In genomic region chr17:62963296-62963695, GRCh38 we compare ENCODE assay signal across 16 cellular contexts. TPM values are rescaled to one million over a fixed set of nuclear protein-coding genes. Genes with fewer than 3 reads are reported as not detected.
A peak's percentile ranks its signal among the peaks of the same experiment; 100 is the strongest.
DNase-seq lines count a peak whose midpoint lies in the region; ATAC-seq, FAIRE-seq and TF ChIP-seq lines count a peak whose summit lies in the region.
"Had no signal": no experiment of that assay in that cellular context is flagged by ENCODE, and none has a peak within 500 bp of the region (broad histone marks: within the 10 kb centered on the region; RNA-seq: fewer than 3 reads in every experiment).

No MANE protein-coding gene starts in this region.

- no peaks in the 10 kb centered on the region for H4K20me1 ChIP-seq in astrocyte (ENCODE audit: insufficient read depth, low read length)
- H4K20me1 ChIP-seq: BLaER1 treated with 17β-estradiol and CSF1 and Interleukin-3, amounts not matched to agents 10 nM and 100 nM had no signal

- no peaks in the 10 kb centered on the region for H3K27me3 ChIP-seq in astrocyte (ENCODE audit: insufficient read depth, low read length)
- H3K27me3 ChIP-seq: BLaER1 treated with 17β-estradiol and CSF1 and Interleukin-3, amounts not matched to agents 10 nM and 100 nM had no signal

- H3K4me1 Mint-ChIP-seq in astrocyte (ENCODE audit: low read depth, unreplicated experiment): peaks cover 10% of the 10 kb centered on the region
- H3K4me1 Mint-ChIP-seq in WTC11: peaks cover 22% of the 10 kb centered on the region

- no peaks in the 10 kb centered on the region for H3K9me3 ChIP-seq in astrocyte (ENCODE audit: insufficient read depth, low read depth, low read length)
- H3K9me3 ChIP-seq: BLaER1 treated with 17β-estradiol and CSF1 and Interleukin-3, amounts not matched to agents 10 nM and 100 nM; prostate gland had no signal

- peaks cover 19% of the 10 kb centered on the region for H3K79me2 ChIP-seq in astrocyte (ENCODE audit: insufficient read depth, low read length)

- H3K36me3 Mint-ChIP-seq in astrocyte (ENCODE audit: low read depth, unreplicated experiment) (peaks cover 3% of the 10 kb centered on the region), WTC11 (no peaks in the 10 kb centered on the region)

- DNase-seq in AG20443 (ENCODE audit: low spot score): peak; percentile 70
- peak; percentile 35 for DNase-seq in HuH-7.5 (ENCODE audit: low spot score)
- DNase-seq in astrocyte (ENCODE audit: low read depth): peak; percentile 91
- DNase-seq in kidney tubule cell (ENCODE audit: low spot score): peak; percentile 84
- DNase-seq in NCI-H2171 treated with DMSO at 0.1 percent for 48 hours (lab: John Stamatoyannopoulos, UW): no peak
- DNase-seq in DMS153 treated with DMSO at 0.1 percent for 48 hours (lab: John Stamatoyannopoulos, UW; ENCODE audit: unreplicated experiment): no peak
- no peak for DNase-seq in midbrain (lab: John Stamatoyannopoulos, UW)
- DNase-seq in WTC11 (ENCODE audit: low spot score): no peak
- DNase-seq: activated CD4-positive, alpha-beta T cell treated with anti-CD3 and anti-CD28 coated beads, Interleukin-2, amount 50 U/mL, for 4 hours; caudate nucleus; NCI-H187 treated with DMSO at 0.1 percent for 48 hours; stimulated activated naive CD8-positive, alpha-beta T cell treated with anti-CD3 and anti-CD28 coated beads, Interleukin-15, Interleukin-2, amounts not matched to agents 100 U/mL and 50 U/mL, for 24 hours had no signal

- H3K27ac Mint-ChIP-seq in astrocyte (ENCODE audit: unreplicated experiment) (no peak overlapping the region), WTC11 (no peak overlapping the region)

- ATAC-seq in WTC11: no peak
- ATAC-seq: stimulated activated naive CD8-positive, alpha-beta T cell treated with anti-CD3 and anti-CD28 coated beads, Interleukin-15, Interleukin-2, amounts not matched to agents 100 U/mL and 50 U/mL, for 24 hours had no signal

- peak overlapping the region; percentile 30 for H3K4me2 ChIP-seq in astrocyte (ENCODE audit: low read length)
- H3K4me2 ChIP-seq: BLaER1 treated with 17β-estradiol and CSF1 and Interleukin-3, amounts not matched to agents 10 nM and 100 nM; KMS-11 had no signal

- no peak overlapping the region for H3K4me3 ChIP-seq in astrocyte (ENCODE audit: insufficient read depth, low read depth, low read length)
- H3K4me3 ChIP-seq: BLaER1 treated with 17β-estradiol and CSF1 and Interleukin-3, amounts not matched to agents 10 nM and 100 nM; prostate gland had no signal

- POLR2A ChIA-PET in WTC11 (lab: Charles Lee): no interaction called here

- peaks cover 23% of the 10 kb centered on the region for H3K4me1 ChIP-seq in astrocyte (ENCODE audit: insufficient read depth, low read length)
- H3K4me1 ChIP-seq: prostate gland had no signal

- FAIRE-seq in astrocyte (lab: Jason Lieb, UNC): peak; percentile 43
- FAIRE-seq: G401.6 had no signal

- TF ChIP-seq CTCF in astrocyte (IDR thresholded peaks at IDR 0.05; ENCODE audit: insufficient read depth, low read depth, low read length) (no peak), WTC11 (IDR thresholded peaks at IDR 0.05) (no peak)

- H3K27me3 Mint-ChIP-seq in astrocyte (ENCODE audit: low read depth, unreplicated experiment) (no peaks in the 10 kb centered on the region), WTC11 (ENCODE audit: low read depth) (peaks cover 39% of the 10 kb centered on the region)

- no peaks in the 10 kb centered on the region for H3K9me3 Mint-ChIP-seq in astrocyte (ENCODE audit: unreplicated experiment)
- H3K9me3 Mint-ChIP-seq in WTC11: no peaks in the 10 kb centered on the region

- CTCF ChIA-PET in WTC11 (lab: Charles Lee): no interaction called here

- no peak overlapping the region for H3K4me3 Mint-ChIP-seq in astrocyte (ENCODE audit: unreplicated experiment)
- H3K4me3 Mint-ChIP-seq in WTC11: no peak overlapping the region

- H3K27ac ChIP-seq in astrocyte (ENCODE audit: low read depth, low read length): peak overlapping the region; percentile 56
- H3K27ac ChIP-seq: BLaER1 treated with 17β-estradiol and CSF1 and Interleukin-3, amounts not matched to agents 10 nM and 100 nM; KMS-11; prostate gland had no signal

- H3K9ac ChIP-seq in astrocyte (ENCODE audit: low read length): no peak overlapping the region
- H3K9ac ChIP-seq: BLaER1 treated with 17β-estradiol and CSF1 and Interleukin-3, amounts not matched to agents 10 nM and 100 nM; KMS-11 had no signal

- H2AFZ ChIP-seq in astrocyte (ENCODE audit: low read depth, low read length): no peak overlapping the region

- no peaks in the 10 kb centered on the region for H3K36me3 ChIP-seq in astrocyte (ENCODE audit: insufficient read depth, low read length)
- H3K36me3 ChIP-seq: BLaER1 treated with 17β-estradiol and CSF1 and Interleukin-3, amounts not matched to agents 10 nM and 100 nM; prostate gland had no signal

TF ChIP-seq in WTC11, 78 proteins besides CTCF, POLR2A, EP300 and RAD21:
- TF ChIP-seq RELA (CRISPR knock-in tag; IDR thresholded peaks at IDR 0.05; ENCODE audit: borderline replicate concordance): no peak
- no peak for TF ChIP-seq GTF2I (CRISPR knock-in tag; conservative IDR thresholded peaks at IDR 0.05)
- TF ChIP-seq IRF2 (CRISPR knock-in tag; IDR thresholded peaks at IDR 0.05; ENCODE audit: borderline replicate concordance, low read depth): no peak
- TF ChIP-seq NR3C1 (CRISPR knock-in tag; conservative IDR thresholded peaks at IDR 0.05; ENCODE audit: low read depth): no peak
- TF ChIP-seq ZBTB43 (CRISPR knock-in tag; IDR thresholded peaks at IDR 0.05): no peak
- TF ChIP-seq ZNF671 (CRISPR knock-in tag; IDR thresholded peaks at IDR 0.05): no peak
- TF ChIP-seq PRRX2 (CRISPR knock-in tag; IDR thresholded peaks at IDR 0.05): no peak
- TF ChIP-seq ZNF423 (CRISPR knock-in tag; IDR thresholded peaks at IDR 0.05): no peak
- TF ChIP-seq, protein P1, sequence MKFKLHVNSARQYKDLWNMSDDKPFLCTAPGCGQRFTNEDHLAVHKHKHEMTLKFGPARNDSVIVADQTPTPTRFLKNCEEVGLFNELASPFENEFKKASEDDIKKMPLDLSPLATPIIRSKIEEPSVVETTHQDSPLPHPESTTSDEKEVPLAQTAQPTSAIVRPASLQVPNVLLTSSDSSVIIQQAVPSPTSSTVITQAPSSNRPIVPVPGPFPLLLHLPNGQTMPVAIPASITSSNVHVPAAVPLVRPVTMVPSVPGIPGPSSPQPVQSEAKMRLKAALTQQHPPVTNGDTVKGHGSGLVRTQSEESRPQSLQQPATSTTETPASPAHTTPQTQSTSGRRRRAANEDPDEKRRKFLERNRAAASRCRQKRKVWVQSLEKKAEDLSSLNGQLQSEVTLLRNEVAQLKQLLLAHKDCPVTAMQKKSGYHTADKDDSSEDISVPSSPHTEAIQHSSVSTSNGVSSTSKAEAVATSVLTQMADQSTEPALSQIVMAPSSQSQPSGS (CRISPR knock-in tag; IDR thresholded peaks at IDR 0.05; ENCODE audit: borderline replicate concordance, low read depth): no peak
- TF ChIP-seq SMAD3 (CRISPR knock-in tag; IDR thresholded peaks at IDR 0.05; ENCODE audit: borderline replicate concordance): no peak
- TF ChIP-seq MAX (CRISPR knock-in tag; IDR thresholded peaks at IDR 0.05): no peak
- no peak for TF ChIP-seq ATF3 (CRISPR knock-in tag; conservative IDR thresholded peaks at IDR 0.05)
- no peak for TF ChIP-seq CBFB (CRISPR knock-in tag; IDR thresholded peaks at IDR 0.05; ENCODE audit: low read depth)
- TF ChIP-seq ZNF121 (CRISPR knock-in tag; IDR thresholded peaks at IDR 0.05): no peak
- no peak for TF ChIP-seq ETV6 (CRISPR knock-in tag; IDR thresholded peaks at IDR 0.05)
- TF ChIP-seq, protein P2, sequence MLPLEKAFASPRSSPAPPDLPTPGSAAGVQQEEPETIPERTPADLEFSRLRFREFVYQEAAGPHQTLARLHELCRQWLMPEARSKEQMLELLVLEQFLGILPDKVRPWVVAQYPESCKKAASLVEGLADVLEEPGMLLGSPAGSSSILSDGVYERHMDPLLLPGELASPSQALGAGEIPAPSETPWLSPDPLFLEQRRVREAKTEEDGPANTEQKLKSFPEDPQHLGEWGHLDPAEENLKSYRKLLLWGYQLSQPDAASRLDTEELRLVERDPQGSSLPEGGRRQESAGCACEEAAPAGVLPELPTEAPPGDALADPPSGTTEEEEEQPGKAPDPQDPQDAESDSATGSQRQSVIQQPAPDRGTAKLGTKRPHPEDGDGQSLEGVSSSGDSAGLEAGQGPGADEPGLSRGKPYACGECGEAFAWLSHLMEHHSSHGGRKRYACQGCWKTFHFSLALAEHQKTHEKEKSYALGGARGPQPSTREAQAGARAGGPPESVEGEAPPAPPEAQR (CRISPR knock-in tag; IDR thresholded peaks at IDR 0.05): no peak

RNA-seq across cellular contexts. Expression of gene TANC2, which starts 2.7 kb away (rescaled TPM):
- total RNA-seq in astrocyte (62.2 and 66.9 TPM in 2 replicates), WTC11 (2021) (15.6 to 18.6 TPM (median 15.9 TPM) in 3 replicates)

Comparison
In these comparisons a context has a peak if more than half of its experiments do, and no peak if none do; other contexts are left out.
1. DNase-seq: peak in AG20443 (single experiment), HuH-7.5 (single experiment), astrocyte (single experiment) and kidney tubule cell (single experiment); none in NCI-H2171 treated with DMSO at 0.1 percent for 48 hours (single experiment), DMS153 treated with DMSO at 0.1 percent for 48 hours (single experiment), midbrain (single experiment) and WTC11 (single experiment).